1 cellular context compared by ENCODE assay signal in the genomic region with DNA sequence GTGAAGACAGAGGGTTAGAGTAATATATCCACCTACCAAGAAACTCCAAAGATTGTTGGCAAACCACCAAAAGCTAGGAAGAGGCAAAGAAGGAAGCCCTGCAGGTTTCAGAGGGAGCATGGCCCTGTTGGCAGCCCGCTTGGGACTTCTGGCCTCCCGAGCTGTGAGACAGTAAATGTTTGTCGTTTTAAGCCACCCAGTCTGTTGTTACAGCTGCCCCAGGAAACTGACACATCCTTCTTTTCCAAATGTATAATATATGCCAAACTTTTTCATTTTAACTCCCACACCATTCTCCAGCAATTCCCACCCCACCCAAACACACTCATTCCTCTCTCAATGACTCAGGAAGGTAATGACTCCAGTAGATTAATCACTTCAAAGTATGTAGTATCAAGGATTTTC.
TF ChIP-seq lines count a peak whose summit lies in the region.

No MANE protein-coding gene starts in this region.

TF ChIP-seq in HCT116, 20 proteins besides CTCF, POLR2A, EP300 and RAD21 (continued from another document):
- TF ChIP-seq, protein P1, sequence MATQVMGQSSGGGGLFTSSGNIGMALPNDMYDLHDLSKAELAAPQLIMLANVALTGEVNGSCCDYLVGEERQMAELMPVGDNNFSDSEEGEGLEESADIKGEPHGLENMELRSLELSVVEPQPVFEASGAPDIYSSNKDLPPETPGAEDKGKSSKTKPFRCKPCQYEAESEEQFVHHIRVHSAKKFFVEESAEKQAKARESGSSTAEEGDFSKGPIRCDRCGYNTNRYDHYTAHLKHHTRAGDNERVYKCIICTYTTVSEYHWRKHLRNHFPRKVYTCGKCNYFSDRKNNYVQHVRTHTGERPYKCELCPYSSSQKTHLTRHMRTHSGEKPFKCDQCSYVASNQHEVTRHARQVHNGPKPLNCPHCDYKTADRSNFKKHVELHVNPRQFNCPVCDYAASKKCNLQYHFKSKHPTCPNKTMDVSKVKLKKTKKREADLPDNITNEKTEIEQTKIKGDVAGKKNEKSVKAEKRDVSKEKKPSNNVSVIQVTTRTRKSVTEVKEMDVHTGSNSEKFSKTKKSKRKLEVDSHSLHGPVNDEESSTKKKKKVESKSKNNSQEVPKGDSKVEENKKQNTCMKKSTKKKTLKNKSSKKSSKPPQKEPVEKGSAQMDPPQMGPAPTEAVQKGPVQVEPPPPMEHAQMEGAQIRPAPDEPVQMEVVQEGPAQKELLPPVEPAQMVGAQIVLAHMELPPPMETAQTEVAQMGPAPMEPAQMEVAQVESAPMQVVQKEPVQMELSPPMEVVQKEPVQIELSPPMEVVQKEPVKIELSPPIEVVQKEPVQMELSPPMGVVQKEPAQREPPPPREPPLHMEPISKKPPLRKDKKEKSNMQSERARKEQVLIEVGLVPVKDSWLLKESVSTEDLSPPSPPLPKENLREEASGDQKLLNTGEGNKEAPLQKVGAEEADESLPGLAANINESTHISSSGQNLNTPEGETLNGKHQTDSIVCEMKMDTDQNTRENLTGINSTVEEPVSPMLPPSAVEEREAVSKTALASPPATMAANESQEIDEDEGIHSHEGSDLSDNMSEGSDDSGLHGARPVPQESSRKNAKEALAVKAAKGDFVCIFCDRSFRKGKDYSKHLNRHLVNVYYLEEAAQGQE (IDR thresholded peaks at IDR 0.05; ENCODE audit: low read depth), result no peak
- TF ChIP-seq ZNF274 (IDR thresholded peaks at IDR 0.05; ENCODE audit: low read depth, low read length) (no peak), ZFX (IDR thresholded peaks at IDR 0.05) (no peak), POLR2AphosphoS5 (IDR thresholded peaks at IDR 0.05; ENCODE audit: low read depth, low read length) (no peak), SP1 (IDR thresholded peaks at IDR 0.05; ENCODE audit: low read depth) (peak; percentile 55), SRF (IDR thresholded peaks at IDR 0.05; ENCODE audit: low read depth) (no peak), YY1 (IDR thresholded peaks at IDR 0.05; ENCODE audit: extremely low read depth, insufficient replicate concordance, low read depth, low read length) (no peak), CEBPB (IDR thresholded peaks at IDR 0.05; ENCODE audit: low read depth) (no peak)
- TF ChIP-seq, protein P2, sequence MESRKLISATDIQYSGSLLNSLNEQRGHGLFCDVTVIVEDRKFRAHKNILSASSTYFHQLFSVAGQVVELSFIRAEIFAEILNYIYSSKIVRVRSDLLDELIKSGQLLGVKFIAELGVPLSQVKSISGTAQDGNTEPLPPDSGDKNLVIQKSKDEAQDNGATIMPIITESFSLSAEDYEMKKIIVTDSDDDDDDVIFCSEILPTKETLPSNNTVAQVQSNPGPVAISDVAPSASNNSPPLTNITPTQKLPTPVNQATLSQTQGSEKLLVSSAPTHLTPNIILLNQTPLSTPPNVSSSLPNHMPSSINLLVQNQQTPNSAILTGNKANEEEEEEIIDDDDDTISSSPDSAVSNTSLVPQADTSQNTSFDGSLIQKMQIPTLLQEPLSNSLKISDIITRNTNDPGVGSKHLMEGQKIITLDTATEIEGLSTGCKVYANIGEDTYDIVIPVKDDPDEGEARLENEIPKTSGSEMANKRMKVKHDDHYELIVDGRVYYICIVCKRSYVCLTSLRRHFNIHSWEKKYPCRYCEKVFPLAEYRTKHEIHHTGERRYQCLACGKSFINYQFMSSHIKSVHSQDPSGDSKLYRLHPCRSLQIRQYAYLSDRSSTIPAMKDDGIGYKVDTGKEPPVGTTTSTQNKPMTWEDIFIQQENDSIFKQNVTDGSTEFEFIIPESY (IDR thresholded peaks at IDR 0.05; ENCODE audit: extremely low read depth, insufficient replicate concordance, low read length), result no peak
